In the genomic region with DNA sequence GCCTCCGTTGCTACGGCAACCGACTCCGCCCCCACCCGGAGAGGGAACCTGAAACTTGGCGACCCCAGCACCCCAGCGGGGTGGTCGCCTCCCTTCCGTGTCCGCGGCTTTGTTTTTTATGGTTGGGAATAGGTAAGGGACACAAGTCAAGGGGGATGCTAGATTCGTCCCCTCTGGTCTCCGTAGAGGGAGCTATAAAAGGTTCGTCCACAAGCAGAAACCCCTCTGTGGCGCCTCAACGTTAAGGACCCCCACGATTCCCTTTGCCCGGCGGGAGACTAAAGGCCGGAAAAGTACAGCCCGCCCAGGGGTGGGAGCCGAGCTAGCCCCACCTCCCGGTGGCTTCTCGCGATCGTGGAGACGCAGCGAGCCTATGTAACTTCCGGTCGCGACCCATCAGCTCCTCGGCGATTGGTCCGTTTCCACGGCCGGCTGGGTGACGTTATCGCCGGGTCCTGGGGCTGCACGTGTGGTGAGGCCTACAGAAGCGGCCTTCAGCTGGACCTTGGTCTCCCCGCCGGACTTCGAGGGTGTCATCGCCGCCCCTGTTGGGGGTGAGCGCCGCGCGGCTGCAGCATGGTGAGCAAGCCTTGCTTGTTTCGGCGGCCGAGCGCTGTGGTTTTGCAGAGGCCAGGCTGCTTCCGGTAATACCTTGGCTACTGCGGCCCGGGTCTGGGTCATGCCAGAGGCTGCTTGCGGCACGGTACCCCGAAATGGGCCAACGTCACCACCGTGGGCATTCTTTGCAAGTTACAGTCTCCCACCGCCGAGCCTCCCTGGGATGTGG, we compare ENCODE assay signal across 8 cellular contexts. TPM values are rescaled to one million over a fixed set of nuclear protein-coding genes. Genes with fewer than 3 reads are reported as not detected.
DNase-seq lines count a peak whose midpoint lies in the region; ATAC-seq, FAIRE-seq and TF ChIP-seq lines count a peak whose summit lies in the region.

A gene with protein sequence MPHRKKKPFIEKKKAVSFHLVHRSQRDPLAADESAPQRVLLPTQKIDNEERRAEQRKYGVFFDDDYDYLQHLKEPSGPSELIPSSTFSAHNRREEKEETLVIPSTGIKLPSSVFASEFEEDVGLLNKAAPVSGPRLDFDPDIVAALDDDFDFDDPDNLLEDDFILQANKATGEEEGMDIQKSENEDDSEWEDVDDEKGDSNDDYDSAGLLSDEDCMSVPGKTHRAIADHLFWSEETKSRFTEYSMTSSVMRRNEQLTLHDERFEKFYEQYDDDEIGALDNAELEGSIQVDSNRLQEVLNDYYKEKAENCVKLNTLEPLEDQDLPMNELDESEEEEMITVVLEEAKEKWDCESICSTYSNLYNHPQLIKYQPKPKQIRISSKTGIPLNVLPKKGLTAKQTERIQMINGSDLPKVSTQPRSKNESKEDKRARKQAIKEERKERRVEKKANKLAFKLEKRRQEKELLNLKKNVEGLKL (plus strand): TSS at position 437 of the 787 bp plus-strand sequence. CDS start 140 bp downstream, at position 577.

- H3K4me1 ChIP-seq in trophoblast cell (ENCODE audit: control insufficient read depth in 1 of 2, insufficient read depth in 2 of 2, low read length in 2 of 2) (peaks cover 0 to 7% of the 10 kb centered on the region in 2 experiments), transverse colon (peaks cover 0 to 21% (median 13%) of the 10 kb centered on the region in 4 donors)

- H2BK5ac ChIP-seq in trophoblast cell (ENCODE audit: low read depth, low read length, poor library complexity): peak within 1 kb of the TSS; percentile 76

- H2AK5ac ChIP-seq in trophoblast cell (ENCODE audit: low read length): peak within 1 kb of the TSS; percentile 52

- H3K27me3 ChIP-seq in trophoblast cell (ENCODE audit: insufficient read depth, low read length): no peaks in the 10 kb centered on the region
- no peaks in the 10 kb centered on the region for H3K27me3 ChIP-seq in transverse colon

- peak within 1 kb of the TSS; percentile 97 for H3K4me2 ChIP-seq in trophoblast cell (ENCODE audit: low read length)

- H3K27ac ChIP-seq in adipose tissue (ENCODE audit: low read depth, low read length): peak within 1 kb of the TSS; percentile 63
- H3K27ac ChIP-seq in trophoblast cell (ENCODE audit: low read depth, low read length): peak within 1 kb of the TSS; percentile 42
- H3K27ac ChIP-seq in transverse colon: peak within 1 kb of the TSS; percentile 88 to 97 (median 90)

- H3K9me3 ChIP-seq in trophoblast cell (ENCODE audit: insufficient read depth, low read depth, low read length) (no peaks in the 10 kb centered on the region), transverse colon (no peaks in the 10 kb centered on the region)

- POLR2A ChIA-PET in T-cell (lab: Charles Lee): interaction anchor here in 1 of 2 donors (0.6 to 1.5 kb wide), 4 partner anchors 20 to 867 kb away, joined by 3 to 4 read pairs (median 3); a partner anchor contains a TSS

- DNase-seq in GM12891 (ENCODE audit: insufficient read length, low spot score): peak; percentile 91
- peak; percentile 69 for DNase-seq in NCI-H1436 treated with DMSO at 0.1 percent for 48 hours (lab: John Stamatoyannopoulos, UW)
- peak; percentile 80 to 91 (median 88) for DNase-seq in T-cell
- DNase-seq in cardiac septum (ENCODE audit: low spot score): peak; percentile 98
- peak; percentile 93 to 96 for DNase-seq in trophoblast cell
- peak; percentile 97 for DNase-seq in transverse colon

- 0 to 1% (median 1%) methylated on average over 64 of the region's 64 CpGs for WGBS in adipose tissue, 3 donors
- WGBS in trophoblast cell (ENCODE audit: extremely low coverage, insufficient coverage, insufficient read length): no CpG with 5 or more reads among the region's 64 CpGs
- WGBS in transverse colon (ENCODE audit: low coverage in 1 of 2), 2 donors: 0% methylated on average over 57 of the region's 64 CpGs; no CpG with 5 or more reads in 1 of the 2 donors

- in situ Hi-C loops in transverse colon (cut with MboI; ENCODE audit: low pct_ligation_motif_present in 1 of 4, low pct_unique_long_range_greater_than_20kb in 1 of 4, low sequenced_read_pairs in 3 of 4): no loop called here

- ATAC-seq in HG02840 (IDR thresholded peaks at IDR 0.05; ENCODE audit: low FRiP score, unreplicated experiment) (peak; percentile 99), T-cell (replicated peaks in 1 of 4) (peak; percentile 98 to 99 (median 98))

- TF ChIP-seq CTCF in transverse colon (IDR thresholded peaks at IDR 0.05): peak in 1 of 5 experiments; percentile 3

- no peak within 1 kb of the TSS for H3K23ac ChIP-seq in trophoblast cell (ENCODE audit: low read length)

- CTCF ChIA-PET in T-cell (lab: Charles Lee): interaction anchor here in 1 of 2 donors (0.6 to 2.0 kb wide), 10 partner anchors 83 to 639 kb away, joined by 3 to 17 read pairs (median 4); a partner anchor contains a TSS

- peak within 1 kb of the TSS; percentile 92 to 97 for H3K27ac Mint-ChIP-seq in T-cell

- H3K36me3 ChIP-seq in trophoblast cell (ENCODE audit: control insufficient read depth in 1 of 2, insufficient read depth in 2 of 2, low read length in 2 of 2): peaks cover 7 to 18% of the 10 kb centered on the region in 2 experiments
- H3K36me3 ChIP-seq in transverse colon: peaks cover 0 to 24% (median 4%) of the 10 kb centered on the region in 4 donors

- H4K91ac ChIP-seq in trophoblast cell (ENCODE audit: low read depth, low read length): peak within 1 kb of the TSS; percentile 83

- peak within 1 kb of the TSS; percentile 97 for H3K18ac ChIP-seq in trophoblast cell (ENCODE audit: low read length)

- H3K4me3 ChIP-seq in trophoblast cell (ENCODE audit: low read depth, low read length) (peak within 1 kb of the TSS; percentile 99), transverse colon (peak within 1 kb of the TSS; percentile 67 to 82 (median 80))

- peak within 1 kb of the TSS; percentile 97 for H4K12ac ChIP-seq in trophoblast cell (ENCODE audit: low read depth, low read length)

- peak within 1 kb of the TSS; percentile 90 to 93 (median 91) for H3K4me3 Mint-ChIP-seq in T-cell

- H2BK12ac ChIP-seq in trophoblast cell (ENCODE audit: low read length): no peak within 1 kb of the TSS

- peaks cover 5% of the 10 kb centered on the region for H3K79me2 ChIP-seq in trophoblast cell (ENCODE audit: control insufficient read depth, insufficient read depth, low read length, poor library complexity)

- peak within 1 kb of the TSS; percentile 98 for H4K8ac ChIP-seq in trophoblast cell (ENCODE audit: low read depth, low read length)

- no peaks in the 10 kb centered on the region for H3K9me3 Mint-ChIP-seq in T-cell

- H3K14ac ChIP-seq in trophoblast cell (ENCODE audit: low read length): peak within 1 kb of the TSS; percentile 92

- H3K4ac ChIP-seq in trophoblast cell (ENCODE audit: low read depth, low read length): peak within 1 kb of the TSS; percentile 97

- peaks cover 8% of the 10 kb centered on the region for H3K79me1 ChIP-seq in trophoblast cell (ENCODE audit: low read length)

- peak; percentile 98 for FAIRE-seq in GM12891 (lab: Jason Lieb, UNC)

- intact Hi-C loops in cardiac septum (cut with DNase I): loop anchor here (5.0 to 10.0 kb wide), 3 partner anchors 101 to 248 kb away; no protein-coding TSS in a partner anchor
- intact Hi-C loops in transverse colon (cut with DNase I; ENCODE audit: low total_unique reads): no loop called here

- H3K36me3 Mint-ChIP-seq in T-cell: peaks cover 24% of the 10 kb centered on the region

- H3K27me3 Mint-ChIP-seq in T-cell: no peaks in the 10 kb centered on the region

- TF ChIP-seq POLR2A in GM12891 (IDR thresholded peaks at IDR 0.05; ENCODE audit: low read depth, low read length): peak; percentile 91
- peak; percentile 74 for TF ChIP-seq POLR2A in transverse colon (IDR thresholded peaks at IDR 0.05)

- H2BK120ac ChIP-seq in trophoblast cell (ENCODE audit: insufficient read depth, low read length, poor library complexity): peak within 1 kb of the TSS; percentile 67

- H3K9ac ChIP-seq in trophoblast cell (ENCODE audit: low read length): peak within 1 kb of the TSS; percentile 99

- peak within 1 kb of the TSS; percentile 95 for H2AFZ ChIP-seq in trophoblast cell (ENCODE audit: insufficient read depth, low read length, poor library complexity)

- no peak for TF ChIP-seq EP300 in transverse colon (IDR thresholded peaks at IDR 0.05; ENCODE audit: low read depth)

- peaks cover 18 to 38% (median 31%) of the 10 kb centered on the region in 3 donors for H3K4me1 Mint-ChIP-seq in T-cell

TF ChIP-seq in GM12891, 5 proteins besides CTCF, POLR2A, EP300 and RAD21:
- TF ChIP-seq POLR2AphosphoS5 (IDR thresholded peaks at IDR 0.05; ENCODE audit: low read depth, low read length): peak; percentile 86; the same call in 1 of the 2 replicates
- TF ChIP-seq PAX5 (IDR thresholded peaks at IDR 0.05; ENCODE audit: insufficient read depth, low read length, severe bottlenecking): no peak
- TF ChIP-seq POU2F2 (IDR thresholded peaks at IDR 0.05; ENCODE audit: low read depth, low read length): peak; percentile 58
- TF ChIP-seq SPI1 (IDR thresholded peaks at IDR 0.05; ENCODE audit: low read depth, low read length): no peak
- TF ChIP-seq TAF1 (IDR thresholded peaks at IDR 0.05; ENCODE audit: low read depth, low read length): peak; percentile 76

RNA-seq across cellular contexts. Expression of the gene that starts here (rescaled TPM):
- 27.2 TPM for polyA plus RNA-seq in GM12891 (2012; ENCODE audit: low read depth, missing spikeins)
- total RNA-seq in T-cell: 10 to 100 TPM; 16.6 to 22.1 (median 20.3) TPM
- 10 to 100 TPM; 11.9 to 32.0 (median 22.0) TPM for polyA plus RNA-seq in adipose tissue
- total RNA-seq in cardiac septum: 14.6 TPM
- 25.8 and 26.1 TPM in 2 replicates for polyA plus RNA-seq in trophoblast cell (2013)
- total RNA-seq in transverse colon: 10 to 100 TPM in 1 of 4 donors, 1 to 10 TPM in 2, under 1 TPM in 1; 0.80 to 13.2 (median 4.1) TPM

Comparison
In these comparisons a context has a peak if more than half of its experiments do, and no peak if none do; other contexts are left out.
1. Peak in every context shown above with its lines: DNase-seq, ATAC-seq, H3K4me3 ChIP-seq and H3K27ac ChIP-seq.